ENCODE assay signal across 27 cellular contexts in the genomic region with DNA sequence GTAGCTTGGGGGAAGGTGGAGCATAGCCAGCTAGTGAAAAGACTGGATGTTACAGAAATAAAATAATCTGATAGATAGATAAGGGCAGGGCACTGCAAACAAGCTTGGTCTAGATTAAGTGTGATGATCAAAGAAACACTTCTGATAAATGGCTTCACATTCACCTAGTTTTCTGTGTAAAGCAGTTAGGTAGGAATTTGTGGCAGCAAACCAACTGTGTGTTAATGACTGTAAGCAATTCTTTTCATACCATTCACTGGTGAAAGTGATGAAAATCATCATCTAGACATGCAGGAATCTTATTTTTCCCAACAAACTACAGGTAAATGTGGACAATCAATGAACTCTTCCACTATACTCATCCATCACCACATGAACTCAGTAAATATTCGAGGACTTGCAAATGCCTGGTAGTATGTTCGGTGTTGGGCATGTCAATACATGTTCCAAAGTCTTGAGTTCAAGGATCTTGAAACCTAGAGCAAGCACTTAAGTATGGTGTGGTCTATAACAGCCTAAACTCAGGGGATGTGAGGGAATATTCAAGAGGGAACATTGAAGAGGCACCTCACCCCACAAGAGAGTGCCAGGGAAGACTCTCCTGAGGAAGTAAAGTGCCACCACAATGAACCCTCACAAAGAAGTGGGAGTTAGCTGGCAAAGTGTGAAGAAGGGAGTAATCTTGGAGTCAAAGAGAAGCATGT. TPM values are rescaled to one million over a fixed set of nuclear protein-coding genes. Genes with fewer than 3 reads are reported as not detected.
"Had no signal": no experiment of that assay in that cellular context is flagged by ENCODE, and none has a peak within 500 bp of the region (broad histone marks: within the 10 kb centered on the region; RNA-seq: fewer than 3 reads in every experiment).

No MANE protein-coding gene starts in this region.

- H3K4me1 ChIP-seq: gastrocnemius medialis, heart right ventricle, psoas muscle, suprapubic skin, thyroid gland, uterus had no signal

- H3K36me3 ChIP-seq: gastrocnemius medialis, neutrophil, suprapubic skin, thyroid gland, uterus had no signal

- ATAC-seq: esophagus mucosa; gastrocnemius medialis; heart right ventricle; left ventricle myocardium superior; naive thymus-derived CD4-positive, alpha-beta T cell; psoas muscle; stimulated activated effector memory CD8-positive, alpha-beta T cell treated with anti-CD3 and anti-CD28 coated beads, Interleukin-12 subunit alpha, Interleukin-12 subunit beta, amount 100 ng/mL, for 72 hours; stimulated activated naive CD8-positive, alpha-beta T cell treated with anti-CD3 and anti-CD28 coated beads, Interleukin-15, Interleukin-2, amounts not matched to agents 100 U/mL and 50 U/mL, for 24 hours had no signal

- FAIRE-seq: islet of Langerhans, small intestine had no signal

- H3K9me3 ChIP-seq: gastrocnemius medialis, neutrophil, psoas muscle, thyroid gland, uterus had no signal

- H3K4me3 ChIP-seq: coronary artery, gastrocnemius medialis, heart right ventricle, lung, psoas muscle, suprapubic skin, thyroid gland, uterus had no signal

- H3K27ac ChIP-seq: coronary artery, gastrocnemius medialis, heart right ventricle, neutrophil, psoas muscle, suprapubic skin, thyroid gland, uterus had no signal

- DNase-seq: effector CD4-positive, alpha-beta T cell; endodermal cell; gastrocnemius medialis; heart right ventricle; hypothalamus; left ventricle myocardium superior; naive thymus-derived CD4-positive, alpha-beta T cell; nephron progenitor cell; psoas muscle; small intestine; stimulated activated CD4-positive, alpha-beta T cell treated with anti-CD3 and anti-CD28 coated beads, Interleukin-2, amount 100 ng/mL, for 48 hours; stimulated activated CD8-positive, alpha-beta memory T cell treated with anti-CD3 and anti-CD28 coated beads, Interleukin-4, amount 100 ng/mL, for 48 hours; stimulated activated naive CD8-positive, alpha-beta T cell treated with anti-CD3 and anti-CD28 coated beads, Interleukin-15, Interleukin-2, amounts not matched to agents 100 U/mL and 50 U/mL, for 24 hours; thyroid gland; uterus had no signal

- H3K27me3 ChIP-seq: gastrocnemius medialis, heart right ventricle, neutrophil, suprapubic skin, thyroid gland, uterus had no signal

RNA-seq across cellular contexts. Expression of gene PON3, which starts 20.4 kb away (rescaled TPM):
- total RNA-seq: chondrocyte; mononuclear cell; naive thymus-derived CD4-positive, alpha-beta T cell had no signal

RNA-seq across cellular contexts. Expression of gene PON1, which starts 51.4 kb away (rescaled TPM):
- total RNA-seq: chondrocyte; dermis microvascular lymphatic vessel endothelial cell; esophagus mucosa; fibroblast of lung; heart right ventricle; left ventricle myocardium superior; mononuclear cell; naive thymus-derived CD4-positive, alpha-beta T cell; osteoblast; psoas muscle; thyroid gland; uterus had no signal
- polyA plus RNA-seq: fibroblast of lung; naive thymus-derived CD4-positive, alpha-beta T cell had no signal
